8 cellular contexts compared by ENCODE assay signal in the genomic region with DNA sequence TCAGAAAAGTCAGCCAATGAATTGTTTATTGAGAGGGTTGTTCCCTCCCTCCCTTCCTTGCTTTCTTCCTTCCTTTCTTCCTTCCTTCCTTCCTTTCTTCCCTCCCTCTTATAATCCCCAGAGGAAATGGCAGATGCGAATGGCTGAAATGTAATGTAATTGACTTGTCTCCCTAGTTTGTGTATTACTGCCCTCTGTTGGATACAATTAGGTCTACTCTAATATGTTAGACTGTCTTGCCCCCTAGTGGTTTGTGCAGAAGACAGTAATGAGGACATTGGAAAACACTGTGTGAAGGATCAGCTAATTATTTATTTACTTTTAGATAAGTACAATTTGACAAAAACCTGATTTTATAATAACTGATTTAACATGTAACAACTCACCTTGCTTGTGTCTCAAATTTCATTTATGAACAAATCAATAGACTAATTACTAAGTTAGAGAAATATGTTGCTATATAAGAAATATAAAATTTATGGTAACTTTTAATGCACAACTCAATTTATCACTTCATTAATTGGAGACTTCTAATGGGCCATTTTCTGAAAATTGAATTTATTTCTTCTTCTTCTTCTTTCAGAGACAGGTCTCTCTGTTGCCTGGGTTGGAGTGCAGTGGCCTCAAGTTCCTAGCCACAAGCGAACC.
A peak's percentile ranks its signal among the peaks of the same experiment; 100 is the strongest.
DNase-seq lines count a peak whose midpoint lies in the region; ATAC-seq and TF ChIP-seq lines count a peak whose summit lies in the region.

No MANE protein-coding gene starts in this region.

- H3K79me2 ChIP-seq in osteoblast (ENCODE audit: insufficient read depth, low read length) = no peaks in the 10 kb centered on the region

- no peaks in the 10 kb centered on the region for H4K20me1 ChIP-seq in osteoblast (ENCODE audit: insufficient read depth, low read length)

- no peak overlapping the region for H3K4me2 ChIP-seq in osteoblast (ENCODE audit: insufficient read depth, low read length)

- H3K4me3 ChIP-seq in fibroblast of pulmonary artery (replicated peaks; ENCODE audit: low read depth, low read length) (no peak overlapping the region), osteoblast (ENCODE audit: insufficient read depth, low read length) (no peak overlapping the region)

- H3K9me3 ChIP-seq in osteoblast (ENCODE audit: low read depth, low read length) = no peaks in the 10 kb centered on the region

- DNase-seq in COLO829 (ENCODE audit: low spot score) (peak; percentile 68), NCI-H187 treated with DMSO at 0.1 percent for 48 hours (lab: John Stamatoyannopoulos, UW) (peak; percentile 79), SW480 (ENCODE audit: low spot score) (peak; percentile 82), fibroblast of pulmonary artery (ENCODE audit: low read depth) (peak; percentile 91), osteoblast (ENCODE audit: insufficient read length, low spot score, missing footprints) (no peak), 8988T (no peak)

- TF ChIP-seq CTCF in fibroblast of pulmonary artery (IDR thresholded peaks at IDR 0.05; ENCODE audit: low read length, missing control alignments) (no peak), osteoblast (IDR thresholded peaks at IDR 0.05; ENCODE audit: extremely low read depth, low read depth, low read length) (peak; percentile 99)

- no peaks in the 10 kb centered on the region for H3K36me3 ChIP-seq in osteoblast (ENCODE audit: insufficient read depth, low read length)

- H3K27ac ChIP-seq in osteoblast (ENCODE audit: low read depth, low read length) = no peak overlapping the region

- peak overlapping the region; percentile 54 for H2AFZ ChIP-seq in osteoblast (ENCODE audit: low read length)

- H3K4me1 ChIP-seq in osteoblast (ENCODE audit: insufficient read depth, low read length) = peaks cover 5% of the 10 kb centered on the region

- H3K27me3 ChIP-seq in osteoblast (ENCODE audit: insufficient read depth, low read length) = no peaks in the 10 kb centered on the region

- ATAC-seq in GM19023 (IDR thresholded peaks at IDR 0.05; ENCODE audit: unreplicated experiment) = peak; percentile 97
- peak; percentile 98 for ATAC-seq in HG03060 (IDR thresholded peaks at IDR 0.05; ENCODE audit: low read depth, unreplicated experiment)

Comparison
In these comparisons a context has a peak if more than half of its experiments do, and no peak if none do; other contexts are left out.
1. DNase-seq: peak in COLO829 (single experiment), NCI-H187 treated with DMSO at 0.1 percent for 48 hours (single experiment), SW480 (single experiment) and fibroblast of pulmonary artery (single experiment); none in osteoblast (single experiment) and 8988T (single experiment).